10 cellular contexts compared by ENCODE assay signal in the genomic region with DNA sequence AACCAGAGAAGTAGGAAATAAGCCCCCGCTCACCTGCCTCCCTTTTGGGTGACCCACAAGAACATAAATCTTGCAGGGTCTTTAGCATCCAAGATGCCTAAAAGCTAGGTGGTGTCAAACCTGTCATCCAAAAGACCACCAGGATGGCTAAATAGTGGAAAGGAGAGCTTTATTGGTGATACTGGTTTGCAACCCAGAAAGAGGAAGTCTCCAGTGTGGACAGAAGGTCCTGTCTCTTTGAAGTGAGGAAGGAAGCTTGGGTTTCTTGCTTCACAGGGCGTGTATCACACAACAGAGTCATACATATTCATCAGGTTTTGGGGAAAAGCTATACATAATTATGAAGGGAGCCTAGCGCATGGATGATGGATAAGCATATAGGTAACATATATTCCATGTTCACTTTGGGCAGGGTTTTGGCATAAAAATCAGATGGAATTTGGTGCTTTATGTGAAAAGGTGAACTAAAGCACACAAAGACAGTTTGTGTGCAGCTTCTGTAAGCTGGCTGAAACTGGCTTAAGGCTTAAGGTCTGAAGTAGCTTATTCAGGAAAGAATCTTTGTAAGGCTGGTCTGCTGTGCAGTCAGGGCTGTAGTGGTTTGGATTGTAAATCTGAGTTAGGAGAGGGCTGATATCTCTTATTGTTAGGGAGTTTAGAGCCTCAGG.
DNase-seq lines count a peak whose midpoint lies in the region; ATAC-seq, FAIRE-seq and TF ChIP-seq lines count a peak whose summit lies in the region.
"Had no signal": no experiment of that assay in that cellular context is flagged by ENCODE, and none has a peak within 500 bp of the region (broad histone marks: within the 10 kb centered on the region; RNA-seq: fewer than 3 reads in every experiment).

No MANE protein-coding gene starts in this region.

- ATAC-seq in GM21825 (IDR thresholded peaks at IDR 0.05; ENCODE audit: unreplicated experiment) (peak; percentile 70), aorta (ENCODE audit: low FRiP score) (no peak), HG03025 (IDR thresholded peaks at IDR 0.05; ENCODE audit: low FRiP score, unreplicated experiment) (no peak)

- H3K79me2 ChIP-seq in MM.1S (ENCODE audit: low read length), result no peaks in the 10 kb centered on the region

- no peaks in the 10 kb centered on the region for H4K20me1 ChIP-seq in MM.1S (ENCODE audit: insufficient read depth, low read length)

- TF ChIP-seq CTCF in MM.1S (IDR thresholded peaks at IDR 0.05; ENCODE audit: low read length), result no peak
- no peak for TF ChIP-seq CTCF in coronary artery (IDR thresholded peaks at IDR 0.05)

- H3K27ac ChIP-seq in MM.1S (ENCODE audit: low read length) (peak overlapping the region; percentile 97), coronary artery (no peak overlapping the region), aorta (ENCODE audit: low read depth in 1 of 2, low read length in 2 of 2) (no peak overlapping the region)

- peak overlapping the region; percentile 84 for H3K4me2 ChIP-seq in MM.1S (ENCODE audit: low read depth, low read length)

- H3K4me1 ChIP-seq in MM.1S (ENCODE audit: low read length) (peaks cover 59% of the 10 kb centered on the region), aorta (ENCODE audit: control insufficient read depth in 1 of 2, insufficient read depth in 2 of 2, low read length in 2 of 2) (no peaks in the 10 kb centered on the region)

- H3K9me2 ChIP-seq in MM.1S (replicated peaks; ENCODE audit: insufficient read depth, low read length), result no peaks in the 10 kb centered on the region

- no peak overlapping the region; the same call in 1 of the 2 replicates for H2AFZ ChIP-seq in MM.1S (ENCODE audit: low read length)
- H2AFZ ChIP-seq: PC-9 had no signal

- peaks cover 24% of the 10 kb centered on the region for H3F3A ChIP-seq in MM.1S (ENCODE audit: insufficient read depth, low read length)

- H3K9me3 ChIP-seq in MM.1S (replicated peaks; ENCODE audit: insufficient read depth, low read length), result no peaks in the 10 kb centered on the region
- no peaks in the 10 kb centered on the region for H3K9me3 ChIP-seq in aorta (ENCODE audit: control insufficient read depth, low read length)

- H3K27me3 ChIP-seq in MM.1S (replicated peaks; ENCODE audit: insufficient read depth, low read length) (no peaks in the 10 kb centered on the region), aorta (ENCODE audit: control insufficient read depth in 1 of 2, insufficient read depth in 2 of 2, low read length in 1 of 2) (no peaks in the 10 kb centered on the region)

- WGBS in aorta, 2 donors, result 96% methylated on average over 3 of the region's 3 CpGs

- H3K36me3 ChIP-seq in MM.1S (replicated peaks; ENCODE audit: insufficient read depth, low read length), result no peaks in the 10 kb centered on the region
- H3K36me3 ChIP-seq in aorta (ENCODE audit: control insufficient read depth in 1 of 2, insufficient read depth in 2 of 2, low read length in 1 of 2), result no peaks in the 10 kb centered on the region

- peak; percentile 77 for FAIRE-seq in GM18507 (lab: Jason Lieb, UNC)

- intact Hi-C loops in aorta (cut with DNase I), result no loop called here

- DNase-seq in GM18507 (ENCODE audit: extremely low spot score, insufficient read length, low read depth) (no peak), MM.1S (peak; percentile 76), medulla oblongata (ENCODE audit: extremely low spot score) (peak; percentile 61), coronary artery (ENCODE audit: low spot score) (no peak), aorta (no peak)
- no peak for DNase-seq in effector CD4-positive, alpha-beta T cell
- DNase-seq: stimulated activated CD4-positive, alpha-beta T cell treated with anti-CD3 and anti-CD28 coated beads, Interleukin-4, amount 100 ng/mL, for 1 hour had no signal

- H3K9ac ChIP-seq in MM.1S (ENCODE audit: low read length), result peak overlapping the region; percentile 78

- H3K4me3 ChIP-seq in MM.1S (ENCODE audit: low read length), result peak overlapping the region; percentile 43
- no peak overlapping the region for H3K4me3 ChIP-seq in coronary artery
- no peak overlapping the region for H3K4me3 ChIP-seq in aorta (ENCODE audit: low read length in 2 of 2)
- H3K4me3 ChIP-seq: PC-9 had no signal

Comparison
In these comparisons a context has a peak if more than half of its experiments do, and no peak if none do; other contexts are left out.
1. DNase-seq: peak in MM.1S (single experiment) and medulla oblongata (single experiment); none in GM18507 (single experiment), coronary artery (single experiment), aorta (0 of 2) and effector CD4-positive, alpha-beta T cell (single experiment).